ENCODE assay signal across 8 cellular contexts in the genomic region with DNA sequence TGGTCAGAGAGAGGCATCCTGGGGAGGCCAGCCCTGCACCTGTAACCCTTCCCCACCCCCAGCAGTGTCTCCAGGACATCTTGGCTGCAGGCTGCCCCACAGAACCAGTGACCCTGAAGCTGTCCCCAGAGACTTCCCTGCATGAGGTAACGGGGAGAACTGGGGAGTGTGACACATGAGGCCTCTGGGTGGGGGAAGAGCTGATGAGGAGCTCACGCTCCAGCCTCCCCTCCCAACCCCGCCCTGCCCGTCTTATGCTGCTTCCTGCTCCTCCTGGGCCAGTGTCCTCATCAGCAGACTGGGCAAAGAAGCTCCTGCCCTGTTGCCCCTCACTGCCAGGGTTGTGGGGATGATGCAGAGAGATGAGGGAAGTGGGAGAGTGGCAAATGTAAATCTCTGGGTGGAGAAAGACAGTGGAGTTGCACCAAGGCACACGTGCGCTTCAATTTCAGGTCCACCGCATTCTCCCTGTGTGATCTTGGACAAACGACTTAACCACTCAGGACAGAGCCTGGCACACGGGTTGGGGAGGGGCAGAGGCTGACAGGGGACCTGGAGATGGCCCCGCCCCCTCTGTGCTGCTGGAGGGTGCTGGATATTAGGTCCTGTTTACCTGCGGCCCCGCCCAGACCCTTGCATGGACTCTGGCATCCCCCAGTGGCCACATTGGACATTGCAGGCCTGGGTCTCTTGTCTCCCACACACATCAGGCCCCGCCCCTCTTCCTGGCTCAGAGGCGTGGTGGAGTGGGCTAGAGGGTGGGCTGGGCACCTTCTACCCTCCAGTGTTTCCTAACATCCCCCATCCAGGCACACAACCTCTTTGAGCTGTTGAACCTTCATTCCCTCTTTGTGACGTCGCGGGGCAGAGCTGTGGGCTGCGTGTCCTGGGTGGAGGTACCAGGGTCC. TPM values are rescaled to one million over a fixed set of nuclear protein-coding genes. Genes with fewer than 3 reads are reported as not detected.
A peak's percentile ranks its signal among the peaks of the same experiment; 100 is the strongest.
DNase-seq lines count a peak whose midpoint lies in the region; ATAC-seq and TF ChIP-seq lines count a peak whose summit lies in the region.

No MANE protein-coding gene starts in this region.

- TF ChIP-seq EP300 in Ishikawa (IDR thresholded peaks at IDR 0.05; ENCODE audit: borderline replicate concordance) = no peak
- TF ChIP-seq EP300 in esophagus muscularis mucosa (IDR thresholded peaks at IDR 0.05) = no peak

- peak; percentile 85 for TF ChIP-seq RAD21 in Ishikawa (IDR thresholded peaks at IDR 0.05; ENCODE audit: low read depth)

- H3K4me1 Mint-ChIP-seq in natural killer cell = no peaks in the 10 kb centered on the region
- peaks cover 9% of the 10 kb centered on the region for H3K4me1 Mint-ChIP-seq in stimulated activated memory B cell treated with anti-CD40 and anti-IgM and Interleukin-4, amounts not matched to agents 10 μg/mL and 1 μg/mL and 100 μg/mL, for 72 hours

- no peaks in the 10 kb centered on the region for H3K9me3 ChIP-seq in esophagus muscularis mucosa

- no peaks in the 10 kb centered on the region for H3K9me3 Mint-ChIP-seq in natural killer cell
- no peaks in the 10 kb centered on the region for H3K9me3 Mint-ChIP-seq in stimulated activated memory B cell treated with anti-CD40 and anti-IgM and Interleukin-4, amounts not matched to agents 10 μg/mL and 1 μg/mL and 100 μg/mL, for 72 hours

- H3K36me3 Mint-ChIP-seq in natural killer cell = no peaks in the 10 kb centered on the region
- peaks cover 13% of the 10 kb centered on the region for H3K36me3 Mint-ChIP-seq in stimulated activated memory B cell treated with anti-CD40 and anti-IgM and Interleukin-4, amounts not matched to agents 10 μg/mL and 1 μg/mL and 100 μg/mL, for 72 hours

- 43% methylated on average over 17 of the region's 18 CpGs for WGBS in esophagus muscularis mucosa

- H3K27me3 ChIP-seq in esophagus muscularis mucosa = no peaks in the 10 kb centered on the region

- H3K4me3 ChIP-seq in esophagus muscularis mucosa = no peak overlapping the region

- no peaks in the 10 kb centered on the region for H3K36me3 ChIP-seq in esophagus muscularis mucosa

- no peak for TF ChIP-seq POLR2A in esophagus muscularis mucosa (IDR thresholded peaks at IDR 0.05; ENCODE audit: low read depth)

- ATAC-seq in GM18502 (IDR thresholded peaks at IDR 0.05; ENCODE audit: poor library complexity, unreplicated experiment) (peak; percentile 76), natural killer cell (peak; percentile 86 to 100 (median 99))
- ATAC-seq in stimulated activated memory B cell treated with anti-CD40 and anti-IgM and Interleukin-4, amounts not matched to agents 10 μg/mL and 1 μg/mL and 100 μg/mL, for 72 hours = peak; percentile 84

- no peak overlapping the region for H3K27ac Mint-ChIP-seq in natural killer cell
- no peak overlapping the region for H3K27ac Mint-ChIP-seq in stimulated activated memory B cell treated with anti-CD40 and anti-IgM and Interleukin-4, amounts not matched to agents 10 μg/mL and 1 μg/mL and 100 μg/mL, for 72 hours

- no peaks in the 10 kb centered on the region for H3K27me3 Mint-ChIP-seq in natural killer cell (ENCODE audit: low read depth in 2 of 2)
- peaks cover 33% of the 10 kb centered on the region for H3K27me3 Mint-ChIP-seq in stimulated activated memory B cell treated with anti-CD40 and anti-IgM and Interleukin-4, amounts not matched to agents 10 μg/mL and 1 μg/mL and 100 μg/mL, for 72 hours

- peaks cover 0 to 10% (median 4%) of the 10 kb centered on the region in 4 donors for H3K4me1 ChIP-seq in esophagus muscularis mucosa

- intact Hi-C loops in esophagus muscularis mucosa (cut with DNase I) (loop anchor here (2.0 kb wide), 1 partner anchor 47 kb away; no protein-coding TSS in a partner anchor), natural killer cell (cut with micrococcal nuclease) (loop anchor here (1.0 kb wide), 2 partner anchors 47 to 264 kb away; no protein-coding TSS in a partner anchor)

- DNase-seq in OCI-M1 (lab: John Stamatoyannopoulos, UW) = peak; percentile 89
- peak; percentile 80 for DNase-seq in activated T-cell treated with anti-CD3 and anti-CD28 coated beads for 24 hours (ENCODE audit: low read depth)
- peak; percentile 95 for DNase-seq in esophagus muscularis mucosa (ENCODE audit: extremely low spot score)
- DNase-seq in natural killer cell = peak; percentile 80

- no peak overlapping the region for H3K4me3 Mint-ChIP-seq in natural killer cell
- H3K4me3 Mint-ChIP-seq in stimulated activated memory B cell treated with anti-CD40 and anti-IgM and Interleukin-4, amounts not matched to agents 10 μg/mL and 1 μg/mL and 100 μg/mL, for 72 hours = no peak overlapping the region

- H3K27ac ChIP-seq in 22Rv1 (no peak overlapping the region), esophagus muscularis mucosa (replicated peaks in 1 of 4) (no peak overlapping the region)

- TF ChIP-seq CTCF in 22Rv1 (IDR thresholded peaks at IDR 0.05) (peak; percentile 96), esophagus muscularis mucosa (IDR thresholded peaks at IDR 0.05) (peak; percentile 85 to 98 (median 92)), natural killer cell (IDR thresholded peaks at IDR 0.05) (peak; percentile 80)

TF ChIP-seq in Ishikawa, 13 proteins besides CTCF, POLR2A, EP300 and RAD21:
- TF ChIP-seq TAF1 (IDR thresholded peaks at IDR 0.05; ENCODE audit: low read depth) = no peak
- peak; percentile 56; the same call in 1 of the 2 replicates for TF ChIP-seq ZBTB7A (IDR thresholded peaks at IDR 0.05; ENCODE audit: low read depth)
TF ChIP-seq in Ishikawa: peak in this region for 1.

RNA-seq across cellular contexts. Expression of a gene that starts 12.3 kb away (rescaled TPM):
- under 1 TPM in 1 of 4 donors, not detected in 3; 0.34 TPM for total RNA-seq in esophagus muscularis mucosa
- total RNA-seq in natural killer cell = not detected

RNA-seq across cellular contexts. Expression of a gene that starts 17.6 kb away (rescaled TPM):
- total RNA-seq in esophagus muscularis mucosa (under 1 TPM in 2 of 4 donors, not detected in 2; 0.33 to 0.39 TPM), natural killer cell (not detected)

RNA-seq across cellular contexts. Expression of a gene that starts 34.0 kb away (rescaled TPM):
- total RNA-seq in esophagus muscularis mucosa = under 1 TPM in 3 of 4 donors, not detected in 1; 0.17 to 0.42 (median 0.33) TPM
- total RNA-seq in natural killer cell = under 1 TPM in 2 of 3 donors, not detected in 1; 0.16 to 0.33 TPM

RNA-seq across cellular contexts. Expression of a gene that starts 38.0 kb away (rescaled TPM):
- 100 to 1,000 TPM; 111 to 408 (median 279) TPM for total RNA-seq in esophagus muscularis mucosa
- not detected for total RNA-seq in natural killer cell

RNA-seq across cellular contexts. Expression of a gene that starts 51.8 kb away (rescaled TPM):
- total RNA-seq in esophagus muscularis mucosa (not detected), natural killer cell (not detected)
